In the genomic region with DNA sequence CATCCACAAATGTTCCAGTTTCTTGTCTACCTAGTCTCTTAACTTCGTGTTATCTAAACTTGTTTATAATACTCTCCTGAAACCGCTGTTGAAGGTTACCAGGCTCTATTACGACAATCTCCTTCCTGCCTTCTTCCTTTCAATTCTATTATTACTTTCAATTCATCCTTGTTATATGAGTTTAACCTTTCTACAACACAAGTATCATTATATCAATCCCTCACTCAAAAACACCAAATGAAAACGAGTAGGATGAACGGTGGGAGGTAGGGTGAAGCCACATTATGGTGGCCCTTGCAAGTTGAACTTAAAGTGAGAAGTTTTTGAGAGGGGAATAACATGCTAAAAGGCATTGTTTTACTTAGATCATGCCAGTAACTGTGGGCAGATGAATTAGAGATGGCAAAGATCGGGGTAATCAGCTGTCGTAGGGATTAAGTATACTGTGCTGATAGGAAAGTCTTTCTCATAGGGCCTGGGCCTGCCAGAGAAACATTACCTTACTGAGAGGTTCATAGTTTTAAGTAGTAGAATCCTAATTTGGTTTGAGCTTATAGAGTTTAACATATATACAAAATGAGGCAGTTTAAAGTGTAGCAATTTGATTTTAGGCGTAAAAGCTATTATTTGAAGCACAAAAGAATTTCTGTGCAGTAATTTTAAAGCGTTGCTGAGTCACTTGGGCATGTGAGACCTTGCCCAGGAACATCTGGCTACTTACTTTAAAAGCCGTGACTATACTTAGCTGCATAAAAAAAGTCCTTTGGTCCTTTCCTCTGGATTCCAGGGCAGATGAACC, we compare ENCODE assay signal across 10 cellular contexts. TPM values are rescaled to one million over a fixed set of nuclear protein-coding genes. Genes with fewer than 3 reads are reported as not detected.
A peak's percentile ranks its signal among the peaks of the same experiment; 100 is the strongest.
DNase-seq lines count a peak whose midpoint lies in the region; ATAC-seq and TF ChIP-seq lines count a peak whose summit lies in the region.
"Had no signal": no experiment of that assay in that cellular context is flagged by ENCODE, and none has a peak within 500 bp of the region (broad histone marks: within the 10 kb centered on the region; RNA-seq: fewer than 3 reads in every experiment).

No MANE protein-coding gene starts in this region.

- peak; percentile 8 to 15 for ATAC-seq in activated T-cell treated with anti-CD3 and anti-CD28 coated beads, Interleukin-2, amount 50 U/mL, for 4 hours

- H3K23ac ChIP-seq in trophoblast cell (ENCODE audit: low read length), result no peak overlapping the region

- no peaks in the 10 kb centered on the region for H3K9me3 Mint-ChIP-seq in activated T-cell treated with anti-CD3 and anti-CD28 coated beads, Interleukin-2, amount 50 U/mL, for 4 hours

- no peak overlapping the region for H3K18ac ChIP-seq in trophoblast cell (ENCODE audit: low read length)

- no peak overlapping the region for H2BK120ac ChIP-seq in trophoblast cell (ENCODE audit: insufficient read depth, low read length, poor library complexity)

- H3K4me2 ChIP-seq in trophoblast cell (ENCODE audit: low read length), result no peak overlapping the region

- peak overlapping the region; percentile 3 for H3K4me3 Mint-ChIP-seq in activated T-cell treated with anti-CD3 and anti-CD28 coated beads, Interleukin-2, amount 50 U/mL, for 4 hours

- no peak overlapping the region for H3K4me3 ChIP-seq in astrocyte of the spinal cord (ENCODE audit: low read depth, low read length)
- H3K4me3 ChIP-seq in spleen, result peak overlapping the region in 1 of 8 donors; percentile 1
- H3K4me3 ChIP-seq in trophoblast cell (ENCODE audit: low read depth, low read length), result no peak overlapping the region

- H2AFZ ChIP-seq in trophoblast cell (ENCODE audit: insufficient read depth, low read length, poor library complexity), result no peak overlapping the region

- H3K36me3 ChIP-seq in spleen (no peaks in the 10 kb centered on the region), trophoblast cell (ENCODE audit: control insufficient read depth in 1 of 2, insufficient read depth in 2 of 2, low read length in 2 of 2) (no peaks in the 10 kb centered on the region)

- H2BK5ac ChIP-seq in trophoblast cell (ENCODE audit: low read depth, low read length, poor library complexity), result no peak overlapping the region

- in situ Hi-C loops in astrocyte of the spinal cord (cut with HindIII; ENCODE audit: low sequenced_read_pairs), result no loop called here

- peaks cover 5% of the 10 kb centered on the region for H3K79me2 ChIP-seq in trophoblast cell (ENCODE audit: control insufficient read depth, insufficient read depth, low read length, poor library complexity)

- H3K36me3 Mint-ChIP-seq in activated T-cell treated with anti-CD3 and anti-CD28 coated beads, Interleukin-2, amount 50 U/mL, for 4 hours (ENCODE audit: insufficient read depth), result no peaks in the 10 kb centered on the region

- no peaks in the 10 kb centered on the region for H3K27me3 Mint-ChIP-seq in activated T-cell treated with anti-CD3 and anti-CD28 coated beads, Interleukin-2, amount 50 U/mL, for 4 hours (ENCODE audit: low read depth)

- no peak overlapping the region for H4K12ac ChIP-seq in trophoblast cell (ENCODE audit: low read depth, low read length)

- no peak for TF ChIP-seq POLR2A in spleen (IDR thresholded peaks at IDR 0.05)

- H3K4me1 ChIP-seq in spleen (peaks cover 12 to 53% (median 41%) of the 10 kb centered on the region in 6 donors), trophoblast cell (ENCODE audit: control insufficient read depth in 1 of 2, insufficient read depth in 2 of 2, low read length in 2 of 2) (no peaks in the 10 kb centered on the region)

- H3K27ac ChIP-seq in spleen (peak overlapping the region; percentile 64 to 88 (median 78)), trophoblast cell (ENCODE audit: low read depth, low read length) (no peak overlapping the region)
- H3K27ac ChIP-seq: C4-2B had no signal

- no peak overlapping the region for H3K9ac ChIP-seq in trophoblast cell (ENCODE audit: low read length)

- H3K4me1 Mint-ChIP-seq in activated T-cell treated with anti-CD3 and anti-CD28 coated beads, Interleukin-2, amount 50 U/mL, for 4 hours (ENCODE audit: low read depth), result peaks cover 35% of the 10 kb centered on the region

- H2BK12ac ChIP-seq in trophoblast cell (ENCODE audit: low read length), result no peak overlapping the region

- no peak overlapping the region for H4K8ac ChIP-seq in trophoblast cell (ENCODE audit: low read depth, low read length)

- H3K27me3 ChIP-seq in spleen (replicated peaks in 1 of 7) (no peaks in the 10 kb centered on the region), trophoblast cell (ENCODE audit: insufficient read depth, low read length) (no peaks in the 10 kb centered on the region)

- no peak overlapping the region for H4K91ac ChIP-seq in trophoblast cell (ENCODE audit: low read depth, low read length)

- no peak for DNase-seq in activated T-cell treated with anti-CD3 and anti-CD28 coated beads, Interleukin-2, amount 50 U/mL, for 4 hours
- DNase-seq in activated T-cell treated with anti-CD3 and anti-CD28 coated beads, Interleukin-2, amount 50 U/mL, for 1 hour, result no peak
- DNase-seq in NCI-H82 treated with DMSO at 0.1 percent for 48 hours (lab: John Stamatoyannopoulos, UW; ENCODE audit: unreplicated experiment) (peak; percentile 57), astrocyte of the spinal cord (ENCODE audit: low read depth, low spot score) (peak; percentile 41), spleen (no peak), NCI-H2196 (lab: John Stamatoyannopoulos, UW; ENCODE audit: unreplicated experiment) (no peak), GDM1 (lab: John Stamatoyannopoulos, UW) (no peak), trophoblast cell (no peak)
- DNase-seq: amniotic stem cell had no signal

- TF ChIP-seq CTCF in astrocyte of the spinal cord (IDR thresholded peaks at IDR 0.05; ENCODE audit: low read depth, low read length), result no peak
- no peak for TF ChIP-seq CTCF in spleen (IDR thresholded peaks at IDR 0.05 in 8 of 11, conservative IDR thresholded peaks at IDR 0.05 in 3 of 11)

- no peak overlapping the region for H3K14ac ChIP-seq in trophoblast cell (ENCODE audit: low read length)

- no peak overlapping the region for H3K4ac ChIP-seq in trophoblast cell (ENCODE audit: low read depth, low read length)

- 50 to 59% (median 54%) methylated on average over 10 of the region's 10 CpGs for WGBS in spleen, 5 donors
- WGBS in trophoblast cell (ENCODE audit: extremely low coverage, insufficient coverage, insufficient read length), result no CpG with 5 or more reads among the region's 10 CpGs

- H2AK5ac ChIP-seq in trophoblast cell (ENCODE audit: low read length), result no peak overlapping the region

- intact Hi-C loops in spleen (cut with DNase I; ENCODE audit: low total_unique reads), result loop anchor here (5.0 kb wide), 1 partner anchor 34 kb away; the partner anchor contains the start of gene RPL24

- H3K79me1 ChIP-seq in trophoblast cell (ENCODE audit: low read length), result no peaks in the 10 kb centered on the region

- H3K9me3 ChIP-seq in spleen (no peaks in the 10 kb centered on the region), trophoblast cell (ENCODE audit: insufficient read depth, low read depth, low read length) (no peaks in the 10 kb centered on the region)

RNA-seq across cellular contexts. Expression of gene CEP97, which starts 3.4 kb away (rescaled TPM):
- total RNA-seq in activated T-cell treated with anti-CD3 and anti-CD28 coated beads, Interleukin-2, amount 50 U/mL, for 4 hours, result 10 to 100 TPM; 11.8 to 14.1 (median 12.9) TPM
- total RNA-seq in spleen, result 10 to 100 TPM in 3 of 7 donors, 1 to 10 TPM in 4; 8.7 to 18.2 (median 10.0) TPM
- 1 to 10 TPM in 2 of 3 donors, under 1 TPM in 1; 1.00 to 2.2 (median 1.6) TPM for polyA plus RNA-seq in spleen
- polyA plus RNA-seq in trophoblast cell (2013), result 3.1 and 3.4 TPM in 2 replicates

RNA-seq across cellular contexts. Expression of gene RPL24, which starts 34.5 kb away (rescaled TPM):
- total RNA-seq in activated T-cell treated with anti-CD3 and anti-CD28 coated beads, Interleukin-2, amount 50 U/mL, for 4 hours, result 1,000 to 10,000 TPM; 2,191 to 2,257 (median 2,224) TPM
- 100 to 1,000 TPM; 652 to 978 (median 810) TPM for total RNA-seq in spleen
- polyA plus RNA-seq in spleen, result 1,000 to 10,000 TPM; 2,892 to 4,324 (median 3,948) TPM
- 2,116 and 2,232 TPM in 2 replicates for polyA plus RNA-seq in trophoblast cell (2013)

RNA-seq across cellular contexts. Expression of gene ZBTB11, which starts 44.1 kb away (rescaled TPM):
- 10 to 100 TPM; 24.1 to 25.8 (median 24.8) TPM for total RNA-seq in activated T-cell treated with anti-CD3 and anti-CD28 coated beads, Interleukin-2, amount 50 U/mL, for 4 hours
- 10 to 100 TPM; 23.2 to 43.7 (median 26.3) TPM for total RNA-seq in spleen
- polyA plus RNA-seq in spleen, result 1 to 10 TPM; 7.5 to 10.0 (median 9.0) TPM
- polyA plus RNA-seq in trophoblast cell (2013), result 9.8 and 10.0 TPM in 2 replicates

RNA-seq across cellular contexts. Expression of gene NXPE3, which starts 58.0 kb away (rescaled TPM):
- 10 to 100 TPM; 13.8 to 14.1 (median 13.8) TPM for total RNA-seq in activated T-cell treated with anti-CD3 and anti-CD28 coated beads, Interleukin-2, amount 50 U/mL, for 4 hours
- 10 to 100 TPM; 21.7 to 39.1 (median 27.1) TPM for total RNA-seq in spleen
- polyA plus RNA-seq in spleen, result 10 to 100 TPM in 2 of 3 donors, 1 to 10 TPM in 1; 6.9 to 12.0 (median 11.2) TPM
- polyA plus RNA-seq in trophoblast cell (2013), result 4.8 and 5.1 TPM in 2 replicates

Comparison
In these comparisons a context has a peak if more than half of its experiments do, and no peak if none do; other contexts are left out.
1. DNase-seq: peak in NCI-H82 treated with DMSO at 0.1 percent for 48 hours (single experiment) and astrocyte of the spinal cord (single experiment); none in activated T-cell treated with anti-CD3 and anti-CD28 coated beads, Interleukin-2, amount 50 U/mL, for 4 hours (single experiment), activated T-cell treated with anti-CD3 and anti-CD28 coated beads, Interleukin-2, amount 50 U/mL, for 1 hour (single experiment), spleen (single experiment), NCI-H2196 (single experiment), GDM1 (single experiment) and trophoblast cell (0 of 2).